In genomic region chr16:54511181-54511731, GRCh38 we compare ENCODE assay signal across 15 cellular contexts.
A peak's percentile ranks its signal among the peaks of the same experiment; 100 is the strongest.
DNase-seq lines count a peak whose midpoint lies in the region; TF ChIP-seq lines count a peak whose summit lies in the region.
"Had no signal": no experiment of that assay in that cellular context is flagged by ENCODE, and none has a peak within 500 bp of the region (broad histone marks: within the 10 kb centered on the region; RNA-seq: fewer than 3 reads in every experiment).

No MANE protein-coding gene starts in this region.

- TF ChIP-seq CTCF in fibroblast of villous mesenchyme (IDR thresholded peaks at IDR 0.05; ENCODE audit: insufficient read depth, low read depth, low read length) (no peak), WERI-Rb-1 (IDR thresholded peaks at IDR 0.05; ENCODE audit: low read depth, low read length) (no peak)

- no peak overlapping the region for H3K27ac ChIP-seq in WERI-Rb-1
- H3K27ac ChIP-seq: dorsolateral prefrontal cortex, foreskin keratinocyte, ovary had no signal

- no peaks in the 10 kb centered on the region for H3K36me3 ChIP-seq in WERI-Rb-1
- H3K36me3 ChIP-seq: ovary had no signal

- DNase-seq in GM04503 (ENCODE audit: low read depth) (peak; percentile 53), astrocyte of the hippocampus (ENCODE audit: low read depth, low spot score) (peak; percentile 42), fibroblast of villous mesenchyme (ENCODE audit: low read depth) (peak; percentile 11), renal cortical epithelial cell (ENCODE audit: low read depth) (peak; percentile 2), A172 (ENCODE audit: low spot score) (no peak), WERI-Rb-1 (no peak)
- DNase-seq in central memory CD4-positive, alpha-beta T cell, result no peak
- DNase-seq: activated CD4-positive, alpha-beta memory T cell treated with anti-CD3 and anti-CD28 coated beads for 36 hours; CD4-positive, alpha-beta memory T cell; dorsolateral prefrontal cortex; HCEC 1CT; NCI-H1417 treated with DMSO at 0.1 percent for 48 hours; ovary; SIG-M5 had no signal

- H3K27me3 ChIP-seq in WERI-Rb-1 (ENCODE audit: insufficient read depth, low read depth, severe bottlenecking), result no peaks in the 10 kb centered on the region
- H3K27me3 ChIP-seq: ovary had no signal

- no peaks in the 10 kb centered on the region for H3K9me3 ChIP-seq in WERI-Rb-1 (ENCODE audit: severe bottlenecking)
- H3K9me3 ChIP-seq: ovary had no signal

- H3K4me3 ChIP-seq in fibroblast of villous mesenchyme (ENCODE audit: low read depth, low read length) (no peak overlapping the region), WERI-Rb-1 (ENCODE audit: low read depth, low read length) (no peak overlapping the region)
- H3K4me3 ChIP-seq: dorsolateral prefrontal cortex, ovary had no signal

Comparison
In these comparisons a context has a peak if more than half of its experiments do, and no peak if none do; other contexts are left out.
1. DNase-seq: peak in GM04503 (single experiment), astrocyte of the hippocampus (single experiment), fibroblast of villous mesenchyme (single experiment) and renal cortical epithelial cell (single experiment); none in A172 (single experiment), central memory CD4-positive, alpha-beta T cell (single experiment) and WERI-Rb-1 (single experiment).